20 cellular contexts compared by ENCODE assay signal in genomic region chr10:103599211-103599610, GRCh38.
DNase-seq lines count a peak whose midpoint lies in the region; ATAC-seq, FAIRE-seq and TF ChIP-seq lines count a peak whose summit lies in the region.
"Had no signal": no experiment of that assay in that cellular context is flagged by ENCODE, and none has a peak within 500 bp of the region (broad histone marks: within the 10 kb centered on the region; RNA-seq: fewer than 3 reads in every experiment).

No MANE protein-coding gene starts in this region.

- POLR2A ChIA-PET in K562 (lab: Yijun Ruan, JAX) = no interaction called here

- no peak for TF ChIP-seq RAD21 in K562 (CRISPR knock-in tag; conservative IDR thresholded peaks at IDR 0.05 in 1 of 2, IDR thresholded peaks at IDR 0.05 in 1 of 2)

- H3K79me2 ChIP-seq in K562 (ENCODE audit: control insufficient read depth, insufficient read depth, low read length) = no peaks in the 10 kb centered on the region
- no peaks in the 10 kb centered on the region for H3K79me2 ChIP-seq in osteoblast (ENCODE audit: insufficient read depth, low read length)

- H3K4me2 ChIP-seq in K562 (ENCODE audit: insufficient read depth, low read length) (no peak overlapping the region), osteoblast (ENCODE audit: insufficient read depth, low read length) (no peak overlapping the region)

- no peaks in the 10 kb centered on the region for H3K9me3 ChIP-seq in K562 (replicated peaks; ENCODE audit: control insufficient read depth, insufficient read depth, low read depth, low read length)
- H3K9me3 ChIP-seq in mucosa of rectum (ENCODE audit: control insufficient read depth in 2 of 2, low read length in 2 of 2) = no peaks in the 10 kb centered on the region
- no peaks in the 10 kb centered on the region for H3K9me3 ChIP-seq in osteoblast (ENCODE audit: low read depth, low read length)
- H3K9me3 ChIP-seq: ascending aorta, BE2C, esophagus squamous epithelium, upper lobe of left lung had no signal

- no peaks in the 10 kb centered on the region for H4K20me1 ChIP-seq in K562 (replicated peaks; ENCODE audit: control insufficient read depth, insufficient read depth, low read length)
- H4K20me1 ChIP-seq in osteoblast (ENCODE audit: insufficient read depth, low read length) = peaks cover 17% of the 10 kb centered on the region

- H3K9me1 ChIP-seq in K562 (ENCODE audit: control insufficient read depth, insufficient read depth, low read length) = no peaks in the 10 kb centered on the region

- in situ Hi-C loops in K562 (cut with MboI) = loop anchor here (25.0 kb wide), 1 partner anchor 263 kb away; the partner anchor contains the start of gene SH3PXD2A

- no peaks in the 10 kb centered on the region; a peak in 1 of 5 replicates for H3K4me1 ChIP-seq in K562 (replicated peaks in 1 of 2; ENCODE audit: control insufficient read depth in 2 of 2, insufficient read depth in 2 of 2, low read length in 2 of 2)
- H3K4me1 ChIP-seq in mucosa of rectum (ENCODE audit: control insufficient read depth in 2 of 2, insufficient read depth in 2 of 2, low read length in 2 of 2) = peaks cover 5 to 9% of the 10 kb centered on the region in 2 donors
- H3K4me1 ChIP-seq in osteoblast (ENCODE audit: insufficient read depth, low read length) = peaks cover 4% of the 10 kb centered on the region

- no peak for FAIRE-seq in K562 (lab: Jason Lieb, UNC)
- FAIRE-seq: TTC549 had no signal

- TF ChIP-seq EP300 in K562 (IDR thresholded peaks at IDR 0.05; ENCODE audit: low read length) = no peak

- no TSS peak for BruUV-seq in K562 (replicated peaks; lab: Mats Ljungman, UMichigan)

- H3K36me3 ChIP-seq in K562 (ENCODE audit: control insufficient read depth, insufficient read depth, low read length) (no peaks in the 10 kb centered on the region; the same call in 2 of the 3 replicates), mucosa of rectum (ENCODE audit: control insufficient read depth in 2 of 2, insufficient read depth in 2 of 2, low read length in 2 of 2) (peaks cover 27 to 32% of the 10 kb centered on the region in 2 donors), osteoblast (ENCODE audit: insufficient read depth, low read length) (peaks cover 31% of the 10 kb centered on the region)
- H3K36me3 ChIP-seq: BE2C had no signal

- TF ChIP-seq POLR2A in K562 (conservative IDR thresholded peaks at IDR 0.05) = no peak

- CTCF ChIA-PET in K562 (lab: Yijun Ruan, JAX; ENCODE audit: low intra/inter-chr PET ratio) = interaction anchor here (1.3 to 3.6 kb wide), 2 partner anchors 87 to 107 kb away, joined by 7 to 25 read pairs; no protein-coding TSS in a partner anchor

- no peak overlapping the region for H2AFZ ChIP-seq in K562 (ENCODE audit: low read depth, low read length)
- no peak overlapping the region for H2AFZ ChIP-seq in osteoblast (ENCODE audit: low read length)

- WGBS in K562 (ENCODE audit: insufficient coverage, low coverage, missing lambda C conversion rate) = 51% methylated on average over 2 of the region's 3 CpGs

- DNase-seq in DMS53 (lab: John Stamatoyannopoulos, UW) = peak; percentile 36
- DNase-seq in DMS53 treated with DMSO at 0.1 percent for 48 hours (lab: John Stamatoyannopoulos, UW; ENCODE audit: unreplicated experiment) = no peak
- no peak for DNase-seq in K562 (ENCODE audit: extremely low read depth in 1 of 4, low spot score in 3 of 4)
- no peak for DNase-seq in osteoblast (ENCODE audit: insufficient read length, low spot score, missing footprints)
- DNase-seq: effector memory CD8-positive, alpha-beta T cell; esophagus squamous epithelium; KG1; natural killer cell; stimulated activated CD4-positive, alpha-beta T cell treated with anti-CD3 and anti-CD28 coated beads, Interleukin-2, amount 100 ng/mL, for 48 hours had no signal

- TF ChIP-seq CTCF in K562 (IDR thresholded peaks at IDR 0.05 in 2 of 3, conservative IDR thresholded peaks at IDR 0.05 in 1 of 3; ENCODE audit: insufficient read depth in 2 of 3, low read depth in 1 of 3, low read length in 3 of 3) (no peak), osteoblast (IDR thresholded peaks at IDR 0.05; ENCODE audit: extremely low read depth, low read depth, low read length) (no peak)

- peak; percentile 56 for ATAC-seq in K562
- ATAC-seq in HG03139 (IDR thresholded peaks at IDR 0.05; ENCODE audit: unreplicated experiment) = no peak
- no peak for ATAC-seq in HG02588 (IDR thresholded peaks at IDR 0.05; ENCODE audit: unreplicated experiment)
- ATAC-seq: effector memory CD8-positive, alpha-beta T cell; natural killer cell; stimulated activated naive CD8-positive, alpha-beta T cell treated with anti-CD3 and anti-CD28 coated beads, Interleukin-15, Interleukin-2, amounts not matched to agents 100 U/mL and 50 U/mL, for 24 hours had no signal

- H3K4me3 ChIP-seq in K562 = no peak overlapping the region
- H3K4me3 ChIP-seq in mucosa of rectum (ENCODE audit: low read length in 2 of 2) = no peak overlapping the region
- no peak overlapping the region for H3K4me3 ChIP-seq in osteoblast (ENCODE audit: insufficient read depth, low read length)
- H3K4me3 ChIP-seq: ascending aorta, esophagus squamous epithelium, skin epidermis, upper lobe of left lung had no signal

- H3K9ac ChIP-seq in K562 (ENCODE audit: insufficient read depth in 1 of 2, low read depth in 2 of 2, low read length in 2 of 2) (no peak overlapping the region), mucosa of rectum (ENCODE audit: low read depth in 1 of 2, low read length in 2 of 2) (no peak overlapping the region)

- H3K27ac ChIP-seq in K562 (ENCODE audit: extremely low read depth, low read depth, low read length) = no peak overlapping the region
- peak overlapping the region; percentile 11 to 23 for H3K27ac ChIP-seq in mucosa of rectum (ENCODE audit: low read depth in 2 of 2, low read length in 2 of 2)
- H3K27ac ChIP-seq in temporal lobe (ENCODE audit: low read depth, low read length) = peak overlapping the region; percentile 67
- no peak overlapping the region for H3K27ac ChIP-seq in osteoblast (ENCODE audit: low read depth, low read length)
- H3K27ac ChIP-seq: 22Rv1, upper lobe of left lung had no signal

- intact Hi-C loops in K562 (cut with micrococcal nuclease) = loop anchor here (1.0 to 5.0 kb wide), 2 partner anchors 87 to 263 kb away; no protein-coding TSS in a partner anchor

- no peaks in the 10 kb centered on the region for H3K27me3 ChIP-seq in K562 (ENCODE audit: control insufficient read depth in 2 of 2, insufficient read depth in 2 of 2, low read length in 2 of 2)
- no peaks in the 10 kb centered on the region for H3K27me3 ChIP-seq in mucosa of rectum (ENCODE audit: control insufficient read depth in 2 of 2, insufficient read depth in 2 of 2, low read length in 2 of 2)
- no peaks in the 10 kb centered on the region for H3K27me3 ChIP-seq in osteoblast (ENCODE audit: insufficient read depth, low read length)
- H3K27me3 ChIP-seq: ascending aorta, BE2C, esophagus squamous epithelium, upper lobe of left lung had no signal

TF ChIP-seq in K562, 482 proteins besides CTCF, POLR2A, EP300 and RAD21 (continues in another document):
- TF ChIP-seq U2AF1 (optimal IDR thresholded peaks at IDR 0.05; ENCODE audit: low read depth, low read length) (no peak), TCF7 (IDR thresholded peaks at IDR 0.05; ENCODE audit: borderline replicate concordance) (no peak), BCL6 (CRISPR knock-in tag; IDR thresholded peaks at IDR 0.05) (no peak), ZNF609 (CRISPR knock-in tag; IDR thresholded peaks at IDR 0.05; ENCODE audit: borderline replicate concordance) (no peak)

Comparison
In these comparisons a context has a peak if more than half of its experiments do, and no peak if none do; other contexts are left out.
1. H3K27ac ChIP-seq: peak in mucosa of rectum (2 of 2) and temporal lobe (single experiment); none in K562 (single experiment) and osteoblast (single experiment).